Comparison of ENCODE assay signal across 8 cellular contexts in the genomic region with DNA sequence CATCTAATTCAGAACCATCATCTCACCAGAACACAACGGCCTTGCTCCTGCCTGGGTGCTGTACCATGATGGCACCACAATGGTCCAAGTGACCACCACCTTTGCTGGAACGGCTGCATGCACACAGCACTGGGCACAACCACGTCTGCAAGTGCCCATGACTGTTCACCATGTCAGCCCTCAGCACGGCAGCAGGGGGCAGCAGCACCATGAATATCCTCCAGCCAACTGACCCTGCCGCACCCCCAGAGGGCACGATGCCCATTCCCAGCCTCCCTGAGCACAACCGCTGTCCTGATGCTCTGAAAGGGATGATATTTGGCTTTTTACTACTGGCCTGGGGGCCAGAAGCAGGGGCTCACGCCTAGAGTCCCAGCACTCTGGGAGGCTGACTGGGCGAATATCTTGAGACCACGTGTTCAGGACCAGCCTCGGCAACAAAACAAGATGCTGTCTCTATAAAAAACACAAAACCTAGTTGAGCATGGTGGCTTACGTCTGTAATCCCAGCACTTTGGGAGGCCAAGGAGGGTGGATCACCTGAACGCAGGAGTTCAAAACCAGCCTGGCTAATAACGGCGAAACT. TPM values are rescaled to one million over a fixed set of nuclear protein-coding genes. Genes with fewer than 3 reads are reported as not detected.
DNase-seq lines count a peak whose midpoint lies in the region; ATAC-seq, FAIRE-seq and TF ChIP-seq lines count a peak whose summit lies in the region.

No MANE protein-coding gene starts in this region.

- TF ChIP-seq POLR2A in H54 (IDR thresholded peaks at IDR 0.05; ENCODE audit: low read depth, low read length), result no peak

- no peaks in the 10 kb centered on the region for H3K27me3 ChIP-seq in BE2C

- no peak for FAIRE-seq in H54 (lab: Jason Lieb, UNC)

- in situ Hi-C loops in T47D (cut with HindIII; ENCODE audit: low pct_unique_long_range_greater_than_20kb, low sequenced_read_pairs), result no loop called here

- ATAC-seq in SK-N-SH treated with all-trans-retinoic acid at 6 μM for 48 hours, result peak; percentile 92
- no peak for ATAC-seq in HG03439 (IDR thresholded peaks at IDR 0.05; ENCODE audit: unreplicated experiment)
- no peak for ATAC-seq in HG02870 (IDR thresholded peaks at IDR 0.05; ENCODE audit: unreplicated experiment)

- H3K36me3 ChIP-seq in BE2C, result no peaks in the 10 kb centered on the region; the same call in none of the 2 replicates

- no peak overlapping the region for H3K4me3 ChIP-seq in BE2C (ENCODE audit: low read depth, low read length)

- DNase-seq in BE2C (peak; percentile 63), H54 (ENCODE audit: insufficient read length, low spot score) (peak; percentile 85), T47D (ENCODE audit: low read depth in 1 of 2, low spot score in 1 of 2) (peak; percentile 53 to 72), iris pigment epithelial cell (ENCODE audit: low read depth) (peak; percentile 51)
- DNase-seq in stimulated activated CD4-positive, alpha-beta T cell treated with anti-CD3 and anti-CD28 coated beads, Interleukin-4, amount 100 ng/mL, for 4 hours, result peak; percentile 13 to 36

- no peaks in the 10 kb centered on the region for H3K4me1 ChIP-seq in BE2C

- peak; percentile 56 for TF ChIP-seq CTCF in BE2C (IDR thresholded peaks at IDR 0.05; ENCODE audit: low read depth, low read length)

- no peaks in the 10 kb centered on the region for H3K9me3 ChIP-seq in BE2C

TF ChIP-seq in SK-N-SH treated with all-trans-retinoic acid at 6 μM for 48 hours, 23 proteins besides CTCF, POLR2A, EP300 and RAD21:
- no peak for TF ChIP-seq PPARA (CRISPR knock-in tag; IDR thresholded peaks at IDR 0.05; ENCODE audit: borderline replicate concordance)
- no peak for TF ChIP-seq ZNF8 (CRISPR knock-in tag; IDR thresholded peaks at IDR 0.05)
- no peak for TF ChIP-seq ARNTL (CRISPR knock-in tag; IDR thresholded peaks at IDR 0.05; ENCODE audit: borderline replicate concordance, low read depth)
- TF ChIP-seq BACH2 (CRISPR knock-in tag; IDR thresholded peaks at IDR 0.05; ENCODE audit: borderline replicate concordance), result no peak
- TF ChIP-seq RARB (CRISPR knock-in tag; IDR thresholded peaks at IDR 0.05), result no peak
- TF ChIP-seq ESRRG (CRISPR knock-in tag; IDR thresholded peaks at IDR 0.05), result no peak
- no peak for TF ChIP-seq TCF4 (CRISPR knock-in tag; IDR thresholded peaks at IDR 0.05; ENCODE audit: borderline replicate concordance)
- TF ChIP-seq, protein P1, sequence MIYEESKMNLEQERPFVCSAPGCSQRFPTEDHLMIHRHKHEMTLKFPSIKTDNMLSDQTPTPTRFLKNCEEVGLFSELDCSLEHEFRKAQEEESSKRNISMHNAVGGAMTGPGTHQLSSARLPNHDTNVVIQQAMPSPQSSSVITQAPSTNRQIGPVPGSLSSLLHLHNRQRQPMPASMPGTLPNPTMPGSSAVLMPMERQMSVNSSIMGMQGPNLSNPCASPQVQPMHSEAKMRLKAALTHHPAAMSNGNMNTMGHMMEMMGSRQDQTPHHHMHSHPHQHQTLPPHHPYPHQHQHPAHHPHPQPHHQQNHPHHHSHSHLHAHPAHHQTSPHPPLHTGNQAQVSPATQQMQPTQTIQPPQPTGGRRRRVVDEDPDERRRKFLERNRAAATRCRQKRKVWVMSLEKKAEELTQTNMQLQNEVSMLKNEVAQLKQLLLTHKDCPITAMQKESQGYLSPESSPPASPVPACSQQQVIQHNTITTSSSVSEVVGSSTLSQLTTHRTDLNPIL (CRISPR knock-in tag; IDR thresholded peaks at IDR 0.05; ENCODE audit: low read depth), result no peak
- TF ChIP-seq ZFP3 (CRISPR knock-in tag; IDR thresholded peaks at IDR 0.05), result no peak
- TF ChIP-seq, protein P2, sequence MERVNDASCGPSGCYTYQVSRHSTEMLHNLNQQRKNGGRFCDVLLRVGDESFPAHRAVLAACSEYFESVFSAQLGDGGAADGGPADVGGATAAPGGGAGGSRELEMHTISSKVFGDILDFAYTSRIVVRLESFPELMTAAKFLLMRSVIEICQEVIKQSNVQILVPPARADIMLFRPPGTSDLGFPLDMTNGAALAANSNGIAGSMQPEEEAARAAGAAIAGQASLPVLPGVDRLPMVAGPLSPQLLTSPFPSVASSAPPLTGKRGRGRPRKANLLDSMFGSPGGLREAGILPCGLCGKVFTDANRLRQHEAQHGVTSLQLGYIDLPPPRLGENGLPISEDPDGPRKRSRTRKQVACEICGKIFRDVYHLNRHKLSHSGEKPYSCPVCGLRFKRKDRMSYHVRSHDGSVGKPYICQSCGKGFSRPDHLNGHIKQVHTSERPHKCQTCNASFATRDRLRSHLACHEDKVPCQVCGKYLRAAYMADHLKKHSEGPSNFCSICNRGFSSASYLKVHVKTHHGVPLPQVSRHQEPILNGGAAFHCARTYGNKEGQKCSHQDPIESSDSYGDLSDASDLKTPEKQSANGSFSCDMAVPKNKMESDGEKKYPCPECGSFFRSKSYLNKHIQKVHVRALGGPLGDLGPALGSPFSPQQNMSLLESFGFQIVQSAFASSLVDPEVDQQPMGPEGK (CRISPR knock-in tag; IDR thresholded peaks at IDR 0.05; ENCODE audit: borderline replicate concordance), result no peak
- no peak for TF ChIP-seq ZC3H10 (CRISPR knock-in tag; IDR thresholded peaks at IDR 0.05)

RNA-seq across cellular contexts. Expression of a gene that starts 25.7 kb away (rescaled TPM):
- polyA plus RNA-seq in BE2C (2012; ENCODE audit: insufficient read depth, insufficient read length, low read depth), result 1.9 TPM

RNA-seq across cellular contexts. Expression of a gene that starts 32.2 kb away (rescaled TPM):
- polyA plus RNA-seq in BE2C (2012; ENCODE audit: insufficient read depth, insufficient read length, low read depth), result 37.2 TPM

RNA-seq across cellular contexts. Expression of a gene that starts 32.8 kb away (rescaled TPM):
- 11.7 TPM for polyA plus RNA-seq in BE2C (2012; ENCODE audit: insufficient read depth, insufficient read length, low read depth)

RNA-seq across cellular contexts. Expression of a gene that starts 35.8 kb away (rescaled TPM):
- polyA plus RNA-seq in BE2C (2012; ENCODE audit: insufficient read depth, insufficient read length, low read depth), result not detected

RNA-seq across cellular contexts. Expression of a gene that starts 38.0 kb away (rescaled TPM):
- 0.37 TPM for polyA plus RNA-seq in BE2C (2012; ENCODE audit: insufficient read depth, insufficient read length, low read depth)

Comparison
In these comparisons a context has a peak if more than half of its experiments do, and no peak if none do; other contexts are left out.
1. DNase-seq: peak in every context shown above with its lines; median percentile 85 in H54; 63 in BE2C; 62 in T47D; 51 in iris pigment epithelial cell; 24 in stimulated activated CD4-positive, alpha-beta T cell treated with anti-CD3 and anti-CD28 coated beads, Interleukin-4, amount 100 ng/mL, for 4 hours.